1 cellular context compared by ENCODE assay signal in genomic region chr5:177404641-177405134, GRCh38.
TF ChIP-seq lines count a peak whose summit lies in the region.

No MANE protein-coding gene starts in this region.

TF ChIP-seq in SK-N-SH, 30 proteins besides CTCF, POLR2A, EP300 and RAD21 (continued from another document):
- no peak for TF ChIP-seq ZBTB33 (IDR thresholded peaks at IDR 0.05; ENCODE audit: borderline replicate concordance, low read depth)
